In genomic region chr6:25556516-25556915, GRCh38 we compare ENCODE assay signal across 1 cellular context.
TF ChIP-seq lines count a peak whose summit lies in the region.

No MANE protein-coding gene starts in this region.

TF ChIP-seq in K562, 482 proteins besides CTCF, POLR2A, EP300 and RAD21 (continued from another document):
- TF ChIP-seq GMEB1 (CRISPR knock-in tag; IDR thresholded peaks at IDR 0.05), result no peak
- TF ChIP-seq ATF1 (CRISPR knock-in tag; IDR thresholded peaks at IDR 0.05), result no peak
- 0 out of 2 replicates have a peak, but pooled peaks have one; percentile 21 for TF ChIP-seq ATF1 (tag; IDR thresholded peaks at IDR 0.05)
